24 cellular contexts compared by ENCODE assay signal in genomic region chr1:33358771-33359503, GRCh38. TPM values are rescaled to one million over a fixed set of nuclear protein-coding genes. Genes with fewer than 3 reads are reported as not detected.
A peak's percentile ranks its signal among the peaks of the same experiment; 100 is the strongest.
DNase-seq lines count a peak whose midpoint lies in the region; ATAC-seq, FAIRE-seq and TF ChIP-seq lines count a peak whose summit lies in the region.
"Had no signal": no experiment of that assay in that cellular context is flagged by ENCODE, and none has a peak within 500 bp of the region (broad histone marks: within the 10 kb centered on the region; RNA-seq: fewer than 3 reads in every experiment).

No MANE protein-coding gene starts in this region.

- FAIRE-seq in HepG2 (lab: Jason Lieb, UNC) = no peak
- FAIRE-seq: urothelium cell line had no signal

- TF ChIP-seq EP300 in HepG2 (IDR thresholded peaks at IDR 0.05; ENCODE audit: low read depth in 2 of 2, low read length in 2 of 2) = no peak
- TF ChIP-seq EP300 in HepG2 (CRISPR knock-in tag; IDR thresholded peaks at IDR 0.05; ENCODE audit: borderline replicate concordance) = no peak
- TF ChIP-seq EP300 in sigmoid colon (IDR thresholded peaks at IDR 0.05) = no peak

- CTCF ChIA-PET in HepG2 (lab: Yijun Ruan, JAX; ENCODE audit: low intra/inter-chr PET ratio, low total read pairs) = no interaction called here

- 80% methylated on average over 3 of the region's 3 CpGs for WGBS in HepG2 (ENCODE audit: low lambda C conversion rate)
- 90 to 91% methylated on average over 3 of the region's 3 CpGs for WGBS in sigmoid colon, 2 donors

- TF ChIP-seq POLR2A in HepG2 (IDR thresholded peaks at IDR 0.05; ENCODE audit: insufficient read depth in 1 of 2, low read depth in 2 of 2, low read length in 2 of 2) = no peak
- TF ChIP-seq POLR2A in sigmoid colon (IDR thresholded peaks at IDR 0.05) = no peak

- POLR2A ChIA-PET in HepG2 (lab: Yijun Ruan, JAX) = no interaction called here

- H3K9me3 ChIP-seq in WERI-Rb-1 (ENCODE audit: severe bottlenecking) = no peaks in the 10 kb centered on the region
- no peaks in the 10 kb centered on the region for H3K9me3 ChIP-seq in HepG2 (ENCODE audit: low read length)
- no peaks in the 10 kb centered on the region for H3K9me3 ChIP-seq in sigmoid colon
- H3K9me3 ChIP-seq: lower lobe of right lung, suprapubic skin had no signal

- in situ Hi-C loops in HepG2 (cut with HindIII; ENCODE audit: extremely low pct_ligation_motif_present, low pct_unique_long_range_greater_than_20kb) = no loop called here

- H3K27ac ChIP-seq in WERI-Rb-1 (peak overlapping the region; percentile 94), epithelial cell of prostate (peak overlapping the region; percentile 14), HepG2 (ENCODE audit: extremely low read length, insufficient read depth, low read length) (no peak overlapping the region), sigmoid colon (peak overlapping the region in 1 of 4 donors; percentile 28)
- H3K27ac ChIP-seq: 22Rv1, lower lobe of right lung, suprapubic skin had no signal

- H3K79me2 ChIP-seq in HepG2 (ENCODE audit: insufficient read depth, low read length) = no peaks in the 10 kb centered on the region

- H4K20me1 ChIP-seq in HepG2 (ENCODE audit: insufficient read depth, low read length) = no peaks in the 10 kb centered on the region

- peak; percentile 65 for DNase-seq in NCI-H1092 treated with DMSO at 0.1 percent for 48 hours (lab: John Stamatoyannopoulos, UW)
- DNase-seq in NCI-H1092 (lab: John Stamatoyannopoulos, UW) = no peak
- DNase-seq in WERI-Rb-1 = no peak
- DNase-seq in epithelial cell of prostate (ENCODE audit: low read depth, low spot score) = no peak
- DNase-seq in pons (ENCODE audit: low spot score) = peak; percentile 84
- no peak for DNase-seq in HepG2 (ENCODE audit: low spot score)
- DNase-seq in sigmoid colon = no peak
- DNase-seq in activated effector memory CD4-positive, alpha-beta T cell treated with anti-CD3 and anti-CD28 coated beads, Interleukin-2, amount 50 U/mL, for 16 hours = no peak
- DNase-seq: activated CD4-positive, alpha-beta T cell treated with anti-CD3 and anti-CD28 coated beads, Interleukin-2, amount 50 U/mL, for 4 hours; glutamatergic neuron; HFFc6; islet precursor cell; lower lobe of right lung; NCI-H510A; stimulated activated CD4-positive, alpha-beta T cell treated with anti-CD3 and anti-CD28 coated beads, Interleukin-4, amount 100 ng/mL, for 4 hours; stimulated activated naive B cell treated with anti-CD40 and anti-IgM and Interleukin-4, amounts not matched to agents 10 μg/mL and 1 μg/mL and 100 μg/mL, for 72 hours; SW 1271 had no signal

- H3K4me3 ChIP-seq in WERI-Rb-1 (ENCODE audit: low read depth, low read length) (0 out of 2 replicates have a peak overlapping the region, but pooled peaks have one; percentile 1), HepG2 (replicated peaks in 1 of 3; ENCODE audit: insufficient read depth in 1 of 3, low read depth in 2 of 3, low read length in 3 of 3) (no peak overlapping the region), sigmoid colon (no peak overlapping the region)
- H3K4me3 ChIP-seq: GM23338, lower lobe of right lung, suprapubic skin had no signal

- no peak overlapping the region for H3K9ac ChIP-seq in HepG2 (ENCODE audit: insufficient read depth, low read depth, low read length)

- ATAC-seq in HepG2 = no peak
- ATAC-seq: GM23338; sciatic nerve; stimulated activated naive B cell treated with anti-CD40 and anti-IgM and Interleukin-4, amounts not matched to agents 10 μg/mL and 1 μg/mL and 100 μg/mL, for 72 hours had no signal

- intact Hi-C loops in HepG2 (cut with micrococcal nuclease; ENCODE audit: unreplicated experiment) = no loop called here
- intact Hi-C loops in sigmoid colon (cut with DNase I) = no loop called here

- H3K36me3 ChIP-seq in WERI-Rb-1 = peaks cover 8% of the 10 kb centered on the region
- no peaks in the 10 kb centered on the region for H3K36me3 ChIP-seq in HepG2 (replicated peaks in 1 of 2; ENCODE audit: control insufficient read depth in 1 of 2, insufficient read depth in 2 of 2, low read length in 2 of 2)
- H3K36me3 ChIP-seq in sigmoid colon = peaks cover 0 to 13% (median 4%) of the 10 kb centered on the region in 4 donors

- BruUV-seq in HepG2 (replicated peaks; lab: Mats Ljungman, UMichigan) = no TSS peak

- H3K4me2 ChIP-seq in HepG2 (ENCODE audit: low read depth, low read length) = no peak overlapping the region
- H3K4me2 ChIP-seq: GM23338 had no signal

- no peak overlapping the region for H2AFZ ChIP-seq in HepG2 (ENCODE audit: low read length)
- H2AFZ ChIP-seq: GM23338 had no signal

- H3K4me1 ChIP-seq in HepG2 (ENCODE audit: insufficient read depth, low read length) (peaks cover 13% of the 10 kb centered on the region), sigmoid colon (peaks cover 0 to 20% (median 12%) of the 10 kb centered on the region in 4 donors)

- H3K27me3 ChIP-seq in WERI-Rb-1 (ENCODE audit: insufficient read depth, low read depth, severe bottlenecking) = no peaks in the 10 kb centered on the region
- H3K27me3 ChIP-seq in HepG2 (ENCODE audit: control insufficient read depth in 1 of 2, insufficient read depth in 2 of 2, low read length in 2 of 2) = no peaks in the 10 kb centered on the region; a peak in 1 of 5 replicates
- H3K27me3 ChIP-seq in sigmoid colon = no peaks in the 10 kb centered on the region
- H3K27me3 ChIP-seq: suprapubic skin had no signal

- TF ChIP-seq RAD21 in HepG2 (CRISPR knock-in tag; IDR thresholded peaks at IDR 0.05) = no peak

- no peak for TF ChIP-seq CTCF in WERI-Rb-1 (IDR thresholded peaks at IDR 0.05; ENCODE audit: low read depth, low read length)
- TF ChIP-seq CTCF in HepG2 (CRISPR knock-in tag; IDR thresholded peaks at IDR 0.05) = no peak
- TF ChIP-seq CTCF in sigmoid colon (IDR thresholded peaks at IDR 0.05) = no peak

TF ChIP-seq in HepG2, 621 proteins besides CTCF, POLR2A, EP300 and RAD21 (continues in another document):
- TF ChIP-seq ZSCAN5A (CRISPR knock-in tag; IDR thresholded peaks at IDR 0.05; ENCODE audit: borderline replicate concordance) (no peak), ZNF207 (IDR thresholded peaks at IDR 0.05; ENCODE audit: borderline replicate concordance) (no peak), PREB (CRISPR knock-in tag; IDR thresholded peaks at IDR 0.05) (no peak), ZNF382 (CRISPR knock-in tag; IDR thresholded peaks at IDR 0.05; ENCODE audit: borderline replicate concordance) (no peak), ZBTB7B (CRISPR knock-in tag; IDR thresholded peaks at IDR 0.05) (no peak), RFX3 (CRISPR knock-in tag; IDR thresholded peaks at IDR 0.05) (no peak), ZNF468 (CRISPR knock-in tag; IDR thresholded peaks at IDR 0.05) (no peak), SOX6 (IDR thresholded peaks at IDR 0.05) (no peak), SOX6 (CRISPR knock-in tag; IDR thresholded peaks at IDR 0.05) (no peak)

RNA-seq across cellular contexts. Expression of gene A3GALT2, which starts 38.0 kb away (rescaled TPM):
- not detected in 2 replicates for total RNA-seq in HepG2 (2016; rRNA removed; fragmentation: Illumina TruSeq; extraction: Trizol)
- total RNA-seq in HepG2 (2016; cell fraction: cytosol; rRNA removed; fragmentation: Illumina TruSeq; extraction: Trizol; ENCODE audit: low read depth) = not detected in 2 replicates
- not detected in 2 replicates for total RNA-seq in HepG2 (2016; cell fraction: insoluble cytoplasmic fraction; rRNA removed; fragmentation: Illumina TruSeq; extraction: Trizol)
- total RNA-seq in HepG2 (2016; cell fraction: membrane; rRNA removed; fragmentation: Illumina TruSeq; extraction: Trizol) = not detected in 2 replicates
- not detected in 2 replicates for total RNA-seq in HepG2 (2016; cell fraction: nucleus; rRNA removed; fragmentation: Illumina TruSeq; extraction: Trizol)
- not detected in 2 replicates for polyA plus RNA-seq in HepG2 (2011; rRNA removed)
- not detected in 2 replicates for polyA plus RNA-seq in HepG2 (2011; cell fraction: cytosol; rRNA removed)
- not detected in 2 replicates for polyA plus RNA-seq in HepG2 (2011; cell fraction: nucleus; rRNA removed)
- not detected in 2 replicates for polyA plus RNA-seq in HepG2 (2012)
- polyA plus RNA-seq in HepG2 (2016; cell fraction: cytosol; fragmentation: Illumina TruSeq; extraction: Trizol; ENCODE audit: low read depth) = not detected in 2 replicates
- polyA plus RNA-seq in HepG2 (2016; cell fraction: insoluble cytoplasmic fraction; fragmentation: Illumina TruSeq; extraction: Trizol; ENCODE audit: low read depth) = not detected in 2 replicates
- polyA plus RNA-seq in HepG2 (2016; cell fraction: membrane; fragmentation: Illumina TruSeq; extraction: Trizol; ENCODE audit: low read depth) = not detected in 2 replicates
- not detected in 2 replicates for polyA plus RNA-seq in HepG2 (2016; cell fraction: nucleus; fragmentation: Illumina TruSeq; extraction: Trizol; ENCODE audit: insufficient read depth, low read depth)
- polyA minus RNA-seq in HepG2 (2011; rRNA and poly(A)+ RNA removed; ENCODE audit: low replicate concordance) = not detected in 2 replicates
- polyA minus RNA-seq in HepG2 (2011; cell fraction: cytosol; rRNA and poly(A)+ RNA removed) = not detected in 2 replicates
- polyA minus RNA-seq in HepG2 (2011; cell fraction: nucleus; rRNA and poly(A)+ RNA removed) = not detected in 2 replicates
- total RNA-seq in sigmoid colon = not detected
- polyA plus RNA-seq in sigmoid colon = not detected
- total RNA-seq: activated T-helper 1 cell treated with anti-CD3 and anti-CD28 coated beads, Interleukin-12 subunit alpha, Interleukin-12 subunit beta, Interleukin-2, Interleukin-4 antibody, amounts not matched to agents 30 ng/mL and 10 ng/mL and 1 ng/mL, durations not matched to agents 14 hours and 24 hours and 36 hours; GM23338; HFFc6; lower lobe of right lung; sciatic nerve; suprapubic skin had no signal
- polyA plus RNA-seq: CD14-positive monocyte, GM23338 had no signal

Comparison
In these comparisons a context has a peak if more than half of its experiments do, and no peak if none do; other contexts are left out.
1. DNase-seq: peak in NCI-H1092 treated with DMSO at 0.1 percent for 48 hours (single experiment) and pons (single experiment); none in NCI-H1092 (single experiment), WERI-Rb-1 (single experiment), epithelial cell of prostate (single experiment), HepG2 (single experiment), sigmoid colon (single experiment) and activated effector memory CD4-positive, alpha-beta T cell treated with anti-CD3 and anti-CD28 coated beads, Interleukin-2, amount 50 U/mL, for 16 hours (single experiment).